1 cellular context compared by ENCODE assay signal in genomic region chr5:132123578-132123977, GRCh38. TPM values are rescaled to one million over a fixed set of nuclear protein-coding genes. Genes with fewer than 3 reads are reported as not detected.
"Had no signal": no experiment of that assay in that cellular context is flagged by ENCODE, and none has a peak within 500 bp of the region (broad histone marks: within the 10 kb centered on the region; RNA-seq: fewer than 3 reads in every experiment).

No MANE protein-coding gene starts in this region.

RNA-seq across cellular contexts. Expression of gene CSF2, which starts 50.0 kb away (rescaled TPM):
- total RNA-seq: G401 had no signal
